8 cellular contexts compared by ENCODE assay signal in the genomic region with DNA sequence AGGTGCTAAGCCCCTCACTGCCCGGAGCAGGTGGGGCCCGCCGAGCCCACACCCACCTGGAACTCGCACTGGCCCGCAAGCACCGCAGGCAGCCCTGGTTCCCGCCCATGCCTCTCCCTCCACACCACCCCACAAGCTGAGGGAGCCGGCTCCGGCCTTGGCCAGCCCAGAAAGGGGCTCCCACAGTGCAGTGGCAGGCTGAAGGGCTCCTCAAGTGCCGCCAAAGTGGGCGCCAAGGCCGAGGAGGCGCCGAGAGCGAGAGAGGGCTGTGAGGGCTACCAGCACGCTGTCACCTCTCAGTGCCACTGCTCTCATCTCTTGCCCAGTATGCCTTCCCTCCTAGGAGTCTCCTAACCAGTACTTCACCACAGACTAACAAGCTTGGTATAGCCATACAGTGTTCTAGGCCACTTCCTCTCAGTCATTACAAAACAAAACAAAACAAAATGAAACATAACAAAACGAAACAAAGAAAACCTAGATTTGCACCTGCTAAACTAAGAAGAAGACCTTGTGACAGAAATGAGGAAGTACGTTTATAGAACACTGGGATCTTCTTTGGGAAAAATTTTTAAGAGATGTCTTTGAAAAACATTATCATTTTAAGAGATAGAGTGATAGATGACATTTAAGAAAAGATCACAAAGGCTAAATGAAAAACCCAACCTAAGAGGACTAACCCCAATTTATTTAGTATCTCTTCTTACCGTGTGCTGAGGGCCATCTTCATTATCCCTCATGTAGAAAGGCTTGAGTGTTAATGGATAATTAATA. TPM values are rescaled to one million over a fixed set of nuclear protein-coding genes. Genes with fewer than 3 reads are reported as not detected.
DNase-seq lines count a peak whose midpoint lies in the region; ATAC-seq and TF ChIP-seq lines count a peak whose summit lies in the region.

No MANE protein-coding gene starts in this region.

- ATAC-seq in activated CD4-positive, CD25-positive, alpha-beta regulatory T cell treated with anti-CD3 and anti-CD28 coated beads, Interleukin-2, amount 50 U/mL, for 24 hours = peak; percentile 95 to 98
- ATAC-seq in HG03064 (IDR thresholded peaks at IDR 0.05; ENCODE audit: low read depth, unreplicated experiment) = peak; percentile 99

- intact Hi-C loops in thyroid gland (cut with DNase I) = no loop called here

- no peaks in the 10 kb centered on the region for H3K36me3 ChIP-seq in thyroid gland

- H3K4me3 ChIP-seq in thyroid gland (replicated peaks in 1 of 3) = no peak overlapping the region

- no peak overlapping the region for H3K27ac ChIP-seq in thyroid gland

- H3K27me3 ChIP-seq in thyroid gland = no peaks in the 10 kb centered on the region

- WGBS in thyroid gland, 2 donors = 86 to 88% methylated on average over 9 to 11 of the region's 19 CpGs

- no peak for TF ChIP-seq POLR2A in thyroid gland (IDR thresholded peaks at IDR 0.05)

- H3K9me3 ChIP-seq in thyroid gland = no peaks in the 10 kb centered on the region

- TF ChIP-seq CTCF in thyroid gland (IDR thresholded peaks at IDR 0.05) = no peak

- no peaks in the 10 kb centered on the region for H3K4me1 ChIP-seq in thyroid gland

- no peak for DNase-seq in activated CD4-positive, CD25-positive, alpha-beta regulatory T cell (lab: John Stamatoyannopoulos, UW)
- peak; percentile 65 for DNase-seq in activated CD8-positive, alpha-beta memory T cell treated with anti-CD3 and anti-CD28 coated beads for 24 hours
- peak; percentile 5 to 8 for DNase-seq in stimulated activated CD8-positive, alpha-beta memory T cell treated with anti-CD3 and anti-CD28 coated beads, Interleukin-15, amount 100 ng/mL, for 48 hours (ENCODE audit: low read depth in 2 of 2)
- DNase-seq in ecto neural progenitor cell (ENCODE audit: low spot score) (no peak), thyroid gland (no peak), pons (ENCODE audit: low spot score) (no peak)

RNA-seq across cellular contexts. Expression of a gene that starts 47.7 kb away (rescaled TPM):
- 10 to 100 TPM in 2 of 4 donors, 1 to 10 TPM in 2; 8.1 to 18.1 (median 13.4) TPM for total RNA-seq in thyroid gland

Comparison
In these comparisons a context has a peak if more than half of its experiments do, and no peak if none do; other contexts are left out.
1. DNase-seq: peak in activated CD8-positive, alpha-beta memory T cell treated with anti-CD3 and anti-CD28 coated beads for 24 hours (single experiment) and stimulated activated CD8-positive, alpha-beta memory T cell treated with anti-CD3 and anti-CD28 coated beads, Interleukin-15, amount 100 ng/mL, for 48 hours (2 of 2); none in activated CD4-positive, CD25-positive, alpha-beta regulatory T cell (0 of 4), ecto neural progenitor cell (single experiment), thyroid gland (0 of 2) and pons (single experiment).